Comparison of ENCODE assay signal across 12 cellular contexts in genomic region chr2:64526034-64526433, GRCh38. TPM values are rescaled to one million over a fixed set of nuclear protein-coding genes. Genes with fewer than 3 reads are reported as not detected.
A peak's percentile ranks its signal among the peaks of the same experiment; 100 is the strongest.
DNase-seq lines count a peak whose midpoint lies in the region; ATAC-seq and TF ChIP-seq lines count a peak whose summit lies in the region.
"Had no signal": no experiment of that assay in that cellular context is flagged by ENCODE, and none has a peak within 500 bp of the region (broad histone marks: within the 10 kb centered on the region; RNA-seq: fewer than 3 reads in every experiment).

No MANE protein-coding gene starts in this region.

- TF ChIP-seq CTCF in DND-41 (IDR thresholded peaks at IDR 0.05; ENCODE audit: borderline replicate concordance, extremely low read depth, low read length, poor library complexity, severe bottlenecking) (no peak), KMS-11 (conservative IDR thresholded peaks at IDR 0.05; ENCODE audit: low read depth, low read length) (no peak), coronary artery (IDR thresholded peaks at IDR 0.05) (no peak), neural progenitor cell (IDR thresholded peaks at IDR 0.05) (no peak), testis (IDR thresholded peaks at IDR 0.05) (no peak)

- H3K4me2 ChIP-seq in DND-41 (ENCODE audit: insufficient read depth, low read length), result peak overlapping the region; percentile 98
- H3K4me2 ChIP-seq in KMS-11, result peak overlapping the region; percentile 56
- H3K4me2 ChIP-seq in neural progenitor cell, result peak overlapping the region; percentile 94

- H3K9me3 ChIP-seq in DND-41 (ENCODE audit: insufficient read depth, low read length, severe bottlenecking) (no peaks in the 10 kb centered on the region), neural progenitor cell (ENCODE audit: low read depth) (no peaks in the 10 kb centered on the region), testis (no peaks in the 10 kb centered on the region), aorta (ENCODE audit: control insufficient read depth, low read length) (no peaks in the 10 kb centered on the region)

- DNase-seq in DND-41 (no peak), coronary artery (ENCODE audit: low spot score) (no peak), neural progenitor cell (ENCODE audit: low spot score) (no peak), testis (no peak), aorta (no peak), kidney glomerular epithelial cell (lab: John Stamatoyannopoulos, UW) (no peak)
- DNase-seq: activated CD4-positive, alpha-beta T cell treated with anti-CD3 and anti-CD28 coated beads, Interleukin-2, amount 50 U/mL, for 1 hour; effector CD4-positive, alpha-beta T cell; mesendoderm; NCI-H510A had no signal

- H3K27me3 ChIP-seq in DND-41 (ENCODE audit: insufficient read depth, low read length, poor library complexity) (no peaks in the 10 kb centered on the region), KMS-11 (ENCODE audit: insufficient read depth, low read depth) (no peaks in the 10 kb centered on the region), neural progenitor cell (peaks cover 9% of the 10 kb centered on the region), testis (no peaks in the 10 kb centered on the region), aorta (ENCODE audit: control insufficient read depth in 1 of 2, insufficient read depth in 2 of 2, low read length in 1 of 2) (no peaks in the 10 kb centered on the region)

- no peak for TF ChIP-seq POLR2A in testis (IDR thresholded peaks at IDR 0.05)

- peaks cover 38% of the 10 kb centered on the region for H3K4me1 ChIP-seq in DND-41 (ENCODE audit: insufficient read depth, low read length)
- peaks cover 27% of the 10 kb centered on the region for H3K4me1 ChIP-seq in KMS-11 (ENCODE audit: low read depth, poor library complexity, severe bottlenecking)
- H3K4me1 ChIP-seq in neural progenitor cell, result peaks cover 10% of the 10 kb centered on the region
- peaks cover 7% of the 10 kb centered on the region for H3K4me1 ChIP-seq in testis
- H3K4me1 ChIP-seq in aorta (ENCODE audit: control insufficient read depth in 1 of 2, insufficient read depth in 2 of 2, low read length in 2 of 2), result no peaks in the 10 kb centered on the region

- peaks cover 4% of the 10 kb centered on the region for H3K27me3 Mint-ChIP-seq in neural progenitor cell (ENCODE audit: insufficient read depth, low read depth)

- peaks cover 62% of the 10 kb centered on the region for H3K79me2 ChIP-seq in DND-41 (ENCODE audit: insufficient read depth, low read length)
- peaks cover 62% of the 10 kb centered on the region for H3K79me2 ChIP-seq in KMS-11 (ENCODE audit: insufficient read depth, low read depth)
- H3K79me2 ChIP-seq in neural progenitor cell (ENCODE audit: low read depth), result peaks cover 66% of the 10 kb centered on the region

- no peaks in the 10 kb centered on the region for H3K36me3 Mint-ChIP-seq in neural progenitor cell

- H3K27ac ChIP-seq in DND-41 (ENCODE audit: low read length) (no peak overlapping the region), KMS-11 (no peak overlapping the region; the same call in 1 of the 2 replicates), coronary artery (no peak overlapping the region), neural progenitor cell (no peak overlapping the region), testis (no peak overlapping the region), aorta (ENCODE audit: low read depth in 1 of 2, low read length in 2 of 2) (no peak overlapping the region)

- H3K4me1 Mint-ChIP-seq in neural progenitor cell, result peaks cover 23% of the 10 kb centered on the region

- H2AFZ ChIP-seq in DND-41 (ENCODE audit: low read depth, low read length) (no peak overlapping the region), KMS-11 (ENCODE audit: low read depth) (no peak overlapping the region), neural progenitor cell (replicated peaks) (no peak overlapping the region)

- H4K20me1 ChIP-seq in DND-41 (ENCODE audit: insufficient read depth, low read length) (peaks cover 8% of the 10 kb centered on the region; the same call in 1 of the 2 replicates), KMS-11 (ENCODE audit: insufficient read depth) (no peaks in the 10 kb centered on the region), neural progenitor cell (ENCODE audit: low read depth) (peaks cover 44% of the 10 kb centered on the region)

- no peaks in the 10 kb centered on the region for H3K9me3 Mint-ChIP-seq in neural progenitor cell

- peak overlapping the region in 1 of 2 experiments; percentile 92; a peak in 1 of 4 replicates for H3K4me3 ChIP-seq in DND-41 (ENCODE audit: low read depth in 1 of 2, low read length in 2 of 2)
- no peak overlapping the region for H3K4me3 ChIP-seq in KMS-11 (IDR thresholded peaks at IDR 0.05; ENCODE audit: insufficient read depth, low read depth, low read length)
- peak overlapping the region; percentile 90 for H3K4me3 ChIP-seq in coronary artery
- peak overlapping the region; percentile 93 for H3K4me3 ChIP-seq in neural progenitor cell
- no peak overlapping the region for H3K4me3 ChIP-seq in testis
- H3K4me3 ChIP-seq in aorta (ENCODE audit: low read length in 2 of 2), result no peak overlapping the region

- ATAC-seq in DND-41 (ENCODE audit: insufficient read depth, low read depth) (no peak), aorta (ENCODE audit: low FRiP score) (no peak), HG03097 (IDR thresholded peaks at IDR 0.05; ENCODE audit: low FRiP score, unreplicated experiment) (no peak)

- 40 to 58% methylated on average over 3 of the region's 3 CpGs for WGBS in testis, 2 donors
- 69 to 72% methylated on average over 3 of the region's 3 CpGs for WGBS in aorta, 2 donors

- no peak overlapping the region for H3K27ac Mint-ChIP-seq in neural progenitor cell

- H3F3A ChIP-seq in neural progenitor cell (ENCODE audit: low read depth), result peaks cover 12% of the 10 kb centered on the region

- intact Hi-C loops in testis (cut with DNase I; ENCODE audit: low total_unique reads), result no loop called here
- intact Hi-C loops in aorta (cut with DNase I), result loop anchor here in 1 of 2 donors (10.0 kb wide), 1 partner anchor 129 kb away; the partner anchor contains the start of gene SERTAD2

- H3K36me3 ChIP-seq in DND-41 (ENCODE audit: insufficient read depth, low read length), result no peaks in the 10 kb centered on the region
- H3K36me3 ChIP-seq in KMS-11 (ENCODE audit: insufficient read depth), result no peaks in the 10 kb centered on the region
- H3K36me3 ChIP-seq in neural progenitor cell, result no peaks in the 10 kb centered on the region
- H3K36me3 ChIP-seq in testis (ENCODE audit: low read depth, missing control alignments), result no peaks in the 10 kb centered on the region
- H3K36me3 ChIP-seq in aorta (ENCODE audit: control insufficient read depth in 1 of 2, insufficient read depth in 2 of 2, low read length in 1 of 2), result no peaks in the 10 kb centered on the region

- H3K4me3 Mint-ChIP-seq in neural progenitor cell, result peak overlapping the region; percentile 100

- H3K9ac ChIP-seq in DND-41 (ENCODE audit: low read depth, low read length), result no peak overlapping the region; the same call in 1 of the 2 replicates
- peak overlapping the region; percentile 61; the same call in 1 of the 2 replicates for H3K9ac ChIP-seq in KMS-11
- H3K9ac ChIP-seq in neural progenitor cell, result no peak overlapping the region

RNA-seq across cellular contexts. Expression of gene AFTPH, which starts 1.9 kb away (rescaled TPM):
- 26.3 and 32.2 TPM in 2 replicates for total RNA-seq in neural progenitor cell (ENCODE audit: low replicate concordance)
- 10 to 100 TPM; 43.9 to 56.1 TPM for total RNA-seq in testis
- polyA plus RNA-seq in testis (ENCODE audit: insufficient read depth, low read depth, low replicate concordance), result 38.7 TPM
- 10 to 100 TPM; 28.3 to 30.6 TPM for total RNA-seq in aorta
- polyA plus RNA-seq in aorta, result 10 to 100 TPM; 19.5 to 23.3 TPM

Comparison
In these comparisons a context has a peak if more than half of its experiments do, and no peak if none do; other contexts are left out.
1. H3K4me3 ChIP-seq: peak in coronary artery (single experiment) and neural progenitor cell (single experiment); none in KMS-11 (single experiment), testis (0 of 2) and aorta (0 of 2).
2. Peak in every context shown above with its lines, with median percentiles within 50 percentile points of each other: H3K4me2 ChIP-seq.